ENCODE assay signal across 23 cellular contexts in genomic region chr5:6548752-6549151, GRCh38.
A peak's percentile ranks its signal among the peaks of the same experiment; 100 is the strongest.
DNase-seq lines count a peak whose midpoint lies in the region; ATAC-seq, FAIRE-seq and TF ChIP-seq lines count a peak whose summit lies in the region.
"Had no signal": no experiment of that assay in that cellular context is flagged by ENCODE, and none has a peak within 500 bp of the region (broad histone marks: within the 10 kb centered on the region; RNA-seq: fewer than 3 reads in every experiment).

No MANE protein-coding gene starts in this region.

- CTCF ChIA-PET in A549 (lab: Yijun Ruan, JAX), result no interaction called here
- CTCF ChIA-PET in IMR-90 (lab: Yijun Ruan, JAX), result interaction anchor here (0.6 kb wide), 1 partner anchor 124 kb away, joined by 3 read pairs; no protein-coding TSS in a partner anchor
- CTCF ChIA-PET in HEK293T (lab: Yijun Ruan, JAX), result no interaction called here

- TF ChIP-seq EP300 in A549 (IDR thresholded peaks at IDR 0.05), result no peak

- H2AFZ ChIP-seq in IMR-90 (replicated peaks; ENCODE audit: low read length, poor library complexity) (no peak overlapping the region), smooth muscle cell (ENCODE audit: low read depth) (no peak overlapping the region)

- H3K79me1 ChIP-seq in IMR-90 (ENCODE audit: low read depth in 1 of 2, low read length in 2 of 2), result no peaks in the 10 kb centered on the region

- H3K27ac ChIP-seq in A549 (no peak overlapping the region), IMR-90 (ENCODE audit: insufficient read depth, low read length) (no peak overlapping the region), psoas muscle (peak overlapping the region; percentile 93), gastrocnemius medialis (peak overlapping the region in 3 of 4 donors; percentile 43 to 88 (median 82)), smooth muscle cell (ENCODE audit: low read depth) (no peak overlapping the region)
- H3K27ac ChIP-seq: BLaER1 treated with 17β-estradiol and CSF1 and Interleukin-3, amounts not matched to agents 10 nM and 100 nM; C4-2B had no signal

- H2AK5ac ChIP-seq in IMR-90 (ENCODE audit: low read depth, low read length), result no peak overlapping the region

- H4K5ac ChIP-seq in IMR-90 (ENCODE audit: low read depth, low read length), result no peak overlapping the region

- no peak overlapping the region for H2BK5ac ChIP-seq in IMR-90 (ENCODE audit: low read depth, low read length, poor library complexity, severe bottlenecking)

- H2BK20ac ChIP-seq in IMR-90 (ENCODE audit: low read depth, low read length), result no peak overlapping the region

- TF ChIP-seq CTCF in A549 (IDR thresholded peaks at IDR 0.05) (no peak), IMR-90 (conservative IDR thresholded peaks at IDR 0.05; ENCODE audit: low read depth, low read length) (no peak), psoas muscle (IDR thresholded peaks at IDR 0.05) (no peak), gastrocnemius medialis (IDR thresholded peaks at IDR 0.05 in 4 of 5, conservative IDR thresholded peaks at IDR 0.05 in 1 of 5) (no peak), smooth muscle cell (IDR thresholded peaks at IDR 0.05; ENCODE audit: borderline replicate concordance, insufficient read depth, poor library complexity, severe bottlenecking) (no peak)

- H3K4me2 ChIP-seq in A549 (no peak overlapping the region), IMR-90 (ENCODE audit: low read depth, low read length) (no peak overlapping the region), smooth muscle cell (no peak overlapping the region)
- H3K4me2 ChIP-seq: BLaER1 treated with 17β-estradiol and CSF1 and Interleukin-3, amounts not matched to agents 10 nM and 100 nM had no signal

- intact Hi-C loops in IMR-90 (cut with micrococcal nuclease) (no loop called here), psoas muscle (cut with DNase I) (loop anchor here in 1 of 2 donors (10.0 kb wide), 1 partner anchor 94 kb away; no protein-coding TSS in a partner anchor), gastrocnemius medialis (cut with DNase I; ENCODE audit: low total_unique reads) (loop anchor here (10.0 kb wide), 1 partner anchor 846 kb away; the partner anchor contains the start of gene ADCY2)

- H3K23ac ChIP-seq in IMR-90 (ENCODE audit: low read depth, low read length), result no peak overlapping the region

- H3K4me3 ChIP-seq in A549, result no peak overlapping the region
- H3K4me3 ChIP-seq in IMR-90 (ENCODE audit: insufficient read depth, low read depth, low read length), result no peak overlapping the region
- no peak overlapping the region for H3K4me3 ChIP-seq in psoas muscle
- H3K4me3 ChIP-seq in gastrocnemius medialis, result no peak overlapping the region
- no peak overlapping the region for H3K4me3 ChIP-seq in smooth muscle cell
- H3K4me3 ChIP-seq: BLaER1 treated with 17β-estradiol and CSF1 and Interleukin-3, amounts not matched to agents 10 nM and 100 nM had no signal

- H3K4me1 Mint-ChIP-seq in stimulated activated naive B cell treated with anti-CD40 and anti-IgM and Interleukin-4, amounts not matched to agents 10 μg/mL and 1 μg/mL and 100 μg/mL, for 72 hours, result peaks cover 0 to 5% of the 10 kb centered on the region in 2 donors
- H3K4me1 Mint-ChIP-seq: B cell had no signal

- no peaks in the 10 kb centered on the region for H3K9me1 ChIP-seq in IMR-90 (ENCODE audit: insufficient read depth, low read length)

- H3K4me1 ChIP-seq in A549 (no peaks in the 10 kb centered on the region), IMR-90 (ENCODE audit: control insufficient read depth, insufficient read depth, low read length) (no peaks in the 10 kb centered on the region), psoas muscle (peaks cover 32% of the 10 kb centered on the region), gastrocnemius medialis (peaks cover 29 to 42% of the 10 kb centered on the region in 2 donors), smooth muscle cell (ENCODE audit: low read depth) (no peaks in the 10 kb centered on the region)
- H3K4me1 ChIP-seq: BLaER1 treated with 17β-estradiol and CSF1 and Interleukin-3, amounts not matched to agents 10 nM and 100 nM; Caco-2 had no signal

- ATAC-seq in A549 (no peak), IMR-90 (ENCODE audit: low read depth) (no peak), psoas muscle (no peak), gastrocnemius medialis (no peak)
- no peak for ATAC-seq in stimulated activated naive B cell treated with anti-CD40 and anti-IgM and Interleukin-4, amounts not matched to agents 10 μg/mL and 1 μg/mL and 100 μg/mL, for 72 hours (replicated peaks)
- ATAC-seq: CD8-positive, alpha-beta T cell had no signal

- BruUV-seq in IMR-90 (replicated peaks; lab: Mats Ljungman, UMichigan), result no TSS peak

- no peak for TF ChIP-seq POLR2A in A549 (IDR thresholded peaks at IDR 0.05; ENCODE audit: low read length)
- TF ChIP-seq POLR2A in IMR-90 (IDR thresholded peaks at IDR 0.05; ENCODE audit: low read depth, low read length), result no peak
- no peak for TF ChIP-seq POLR2A in gastrocnemius medialis (IDR thresholded peaks at IDR 0.05)

- H3K27ac Mint-ChIP-seq in stimulated activated naive B cell treated with anti-CD40 and anti-IgM and Interleukin-4, amounts not matched to agents 10 μg/mL and 1 μg/mL and 100 μg/mL, for 72 hours, result no peak overlapping the region
- H3K27ac Mint-ChIP-seq: B cell; CD4-positive, alpha-beta T cell; CD8-positive, alpha-beta T cell had no signal

- in situ Hi-C loops in IMR-90 (cut with MboI; ENCODE audit: low sequenced_read_pairs) (no loop called here), gastrocnemius medialis (cut with MboI; ENCODE audit: low sequenced_read_pairs in 4 of 4) (loop anchor here in 1 of 4 donors (10.0 kb wide), 1 partner anchor 94 kb away; no protein-coding TSS in a partner anchor)

- dilution Hi-C loops in IMR-90 (cut with HindIII; ENCODE audit: low sequenced_read_pairs, unreplicated experiment), result no loop called here

- H3K36me3 Mint-ChIP-seq in stimulated activated naive B cell treated with anti-CD40 and anti-IgM and Interleukin-4, amounts not matched to agents 10 μg/mL and 1 μg/mL and 100 μg/mL, for 72 hours, result no peaks in the 10 kb centered on the region
- H3K36me3 Mint-ChIP-seq: CD8-positive, alpha-beta T cell had no signal

- H3K9me3 ChIP-seq in A549 (no peaks in the 10 kb centered on the region), IMR-90 (ENCODE audit: control insufficient read depth, insufficient read depth, low read length) (no peaks in the 10 kb centered on the region), psoas muscle (no peaks in the 10 kb centered on the region), gastrocnemius medialis (no peaks in the 10 kb centered on the region), smooth muscle cell (replicated peaks; ENCODE audit: low read depth) (no peaks in the 10 kb centered on the region)
- H3K9me3 ChIP-seq: BLaER1 treated with 17β-estradiol and CSF1 and Interleukin-3, amounts not matched to agents 10 nM and 100 nM; Caco-2 had no signal

- POLR2A ChIA-PET in A549 (lab: Yijun Ruan, JAX), result no interaction called here
- POLR2A ChIA-PET in IMR-90 (lab: Charles Lee; ENCODE audit: unreplicated experiment), result interaction anchor here (0.5 kb wide), 1 partner anchor 23 kb away, joined by 7 read pairs; no protein-coding TSS in a partner anchor
- POLR2A ChIA-PET in HEK293T (lab: Yijun Ruan, JAX), result no interaction called here

- H3K27me3 Mint-ChIP-seq in stimulated activated naive B cell treated with anti-CD40 and anti-IgM and Interleukin-4, amounts not matched to agents 10 μg/mL and 1 μg/mL and 100 μg/mL, for 72 hours, result peaks cover 23 to 26% of the 10 kb centered on the region in 2 donors
- H3K27me3 Mint-ChIP-seq: B cell had no signal

- H3K9ac ChIP-seq in IMR-90 (ENCODE audit: low read depth, low read length) (no peak overlapping the region), smooth muscle cell (ENCODE audit: low read depth) (no peak overlapping the region)
- H3K9ac ChIP-seq: BLaER1 treated with 17β-estradiol and CSF1 and Interleukin-3, amounts not matched to agents 10 nM and 100 nM had no signal

- no peaks in the 10 kb centered on the region for H3K79me2 ChIP-seq in smooth muscle cell (ENCODE audit: low read depth)

- H2BK120ac ChIP-seq in IMR-90 (ENCODE audit: low read depth, low read length), result no peak overlapping the region

- no peak overlapping the region for H2AK9ac ChIP-seq in IMR-90 (replicated peaks; ENCODE audit: low read depth, low read length, poor library complexity)

- H4K20me1 ChIP-seq in IMR-90 (ENCODE audit: insufficient read depth, low read length) (no peaks in the 10 kb centered on the region), smooth muscle cell (ENCODE audit: low read depth) (no peaks in the 10 kb centered on the region)
- H4K20me1 ChIP-seq: BLaER1 treated with 17β-estradiol and CSF1 and Interleukin-3, amounts not matched to agents 10 nM and 100 nM had no signal

- H4K8ac ChIP-seq in IMR-90 (ENCODE audit: low read depth in 2 of 2, low read length in 2 of 2), result no peak overlapping the region

- H3K36me3 ChIP-seq in IMR-90 (ENCODE audit: control insufficient read depth, insufficient read depth, low read length) (no peaks in the 10 kb centered on the region), psoas muscle (ENCODE audit: insufficient read depth in 1 of 2, low read depth in 1 of 2) (no peaks in the 10 kb centered on the region), gastrocnemius medialis (no peaks in the 10 kb centered on the region), smooth muscle cell (ENCODE audit: low read depth) (no peaks in the 10 kb centered on the region)
- H3K36me3 ChIP-seq: BLaER1 treated with 17β-estradiol and CSF1 and Interleukin-3, amounts not matched to agents 10 nM and 100 nM had no signal

- H4K91ac ChIP-seq in IMR-90 (ENCODE audit: insufficient read depth, low read depth, low read length), result no peak overlapping the region

- H3F3A ChIP-seq in smooth muscle cell (ENCODE audit: low read depth), result no peaks in the 10 kb centered on the region

- no peak overlapping the region for H3K56ac ChIP-seq in IMR-90 (ENCODE audit: extremely low read depth, insufficient read depth, low read length)

- no peak overlapping the region for H2BK15ac ChIP-seq in IMR-90 (ENCODE audit: low read depth, low read length)

- no peak overlapping the region for H3K4ac ChIP-seq in IMR-90 (ENCODE audit: low read depth, low read length)

- H3K27me3 ChIP-seq in IMR-90 (ENCODE audit: control insufficient read depth, insufficient read depth, low read length) (peaks cover 2% of the 10 kb centered on the region; the same call in 1 of the 2 replicates), psoas muscle (ENCODE audit: insufficient read depth in 3 of 3, low read length in 2 of 3) (no peaks in the 10 kb centered on the region), gastrocnemius medialis (no peaks in the 10 kb centered on the region), smooth muscle cell (ENCODE audit: low read depth) (no peaks in the 10 kb centered on the region)
- H3K27me3 ChIP-seq: BLaER1 treated with 17β-estradiol and CSF1 and Interleukin-3, amounts not matched to agents 10 nM and 100 nM had no signal

- H3K4me3 Mint-ChIP-seq in stimulated activated naive B cell treated with anti-CD40 and anti-IgM and Interleukin-4, amounts not matched to agents 10 μg/mL and 1 μg/mL and 100 μg/mL, for 72 hours, result no peak overlapping the region
- H3K4me3 Mint-ChIP-seq: B cell; CD4-positive, alpha-beta T cell; CD8-positive, alpha-beta T cell had no signal

- DNase-seq in A549 (ENCODE audit: low read depth in 1 of 2, low spot score in 1 of 2), result no peak
- DNase-seq in IMR-90, result no peak
- DNase-seq in psoas muscle, result no peak
- DNase-seq in gastrocnemius medialis, result no peak
- no peak for DNase-seq in HEK293T (ENCODE audit: extremely low spot score)
- no peak for DNase-seq in smooth muscle cell (lab: John Stamatoyannopoulos, UW; ENCODE audit: unreplicated experiment)
- DNase-seq in stimulated activated naive B cell treated with anti-CD40 and anti-IgM and Interleukin-4, amounts not matched to agents 10 μg/mL and 1 μg/mL and 100 μg/mL, for 72 hours, result no peak
- DNase-seq: 8988T; AML-193; Caco-2; Calu3; CD4-positive, alpha-beta T cell; CD8-positive, alpha-beta T cell; DMS79 treated with DMSO at 0.1 percent for 48 hours; GF-D8 had no signal

- TF ChIP-seq RAD21 in A549 (conservative IDR thresholded peaks at IDR 0.05 in 1 of 2, IDR thresholded peaks at IDR 0.05 in 1 of 2) (no peak), IMR-90 (IDR thresholded peaks at IDR 0.05; ENCODE audit: low read length) (no peak)

- 16% methylated on average over 6 of the region's 6 CpGs for WGBS in A549 (ENCODE audit: missing lambda C conversion rate)
- WGBS in IMR-90 (ENCODE audit: extremely low coverage in 2 of 2, insufficient read length in 1 of 2), 2 experiments, result 40% methylated on average over 1 of the region's 6 CpGs; no CpG with 5 or more reads in 1 of the 2 experiments
- WGBS in psoas muscle, 3 donors, result 78 to 80% (median 79%) methylated on average over 6 of the region's 6 CpGs
- WGBS in smooth muscle cell (ENCODE audit: low lambda C conversion rate), result 86% methylated on average over 6 of the region's 6 CpGs

- H3K9me3 Mint-ChIP-seq in stimulated activated naive B cell treated with anti-CD40 and anti-IgM and Interleukin-4, amounts not matched to agents 10 μg/mL and 1 μg/mL and 100 μg/mL, for 72 hours, result peaks cover 8 to 10% of the 10 kb centered on the region in 2 donors
- H3K9me3 Mint-ChIP-seq: CD4-positive, alpha-beta T cell; CD8-positive, alpha-beta T cell had no signal

- FAIRE-seq in A549 (lab: Jason Lieb, UNC), result no peak
- FAIRE-seq: A204.1, D721Med, G401.6, GM12891, GM19239 had no signal

- H3K14ac ChIP-seq in IMR-90 (replicated peaks; ENCODE audit: low read depth, low read length), result no peak overlapping the region

- H3K18ac ChIP-seq in IMR-90 (ENCODE audit: low read depth, low read length), result no peak overlapping the region

Comparison
In these comparisons a context has a peak if more than half of its experiments do, and no peak if none do; other contexts are left out.
1. H3K27ac ChIP-seq: peak in psoas muscle (single experiment) and gastrocnemius medialis (3 of 4); none in A549 (0 of 2), IMR-90 (single experiment) and smooth muscle cell (single experiment).